In the genomic region with DNA sequence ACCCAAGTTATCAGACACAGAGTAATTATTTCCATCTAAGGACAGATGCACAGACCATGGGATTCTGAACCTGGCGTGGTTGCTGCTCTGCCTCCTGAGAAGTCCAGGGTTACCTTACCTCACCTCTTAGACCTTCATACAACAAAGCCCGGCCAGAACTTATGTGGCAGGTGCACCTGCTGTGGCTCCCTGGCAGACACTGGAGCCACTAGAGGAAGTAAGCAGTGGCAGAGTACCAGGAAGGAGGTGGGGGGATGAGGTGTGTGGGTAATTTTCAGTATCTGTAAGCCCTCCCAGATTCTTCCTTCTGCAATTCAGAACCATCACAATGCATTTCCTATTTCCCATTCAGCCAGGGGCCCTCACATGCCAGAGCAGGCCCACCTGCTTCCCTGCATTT, we compare ENCODE assay signal across 10 cellular contexts.
DNase-seq lines count a peak whose midpoint lies in the region; ATAC-seq and TF ChIP-seq lines count a peak whose summit lies in the region.
"Had no signal": no experiment of that assay in that cellular context is flagged by ENCODE, and none has a peak within 500 bp of the region (broad histone marks: within the 10 kb centered on the region; RNA-seq: fewer than 3 reads in every experiment).

No MANE protein-coding gene starts in this region.

- in situ Hi-C loops in ACHN (cut with HindIII; ENCODE audit: low pct_ligation_motif_present, low pct_unique_long_range_greater_than_20kb, low sequenced_read_pairs): no loop called here

- no peaks in the 10 kb centered on the region for H3K79me2 ChIP-seq in OCI-LY3 (ENCODE audit: low read length)

- no peaks in the 10 kb centered on the region for H3K27me3 Mint-ChIP-seq in stimulated activated naive CD8-positive, alpha-beta T cell treated with anti-CD3 and anti-CD28 coated beads, Interleukin-15, amount 100 ng/mL, for 72 hours

- no peak overlapping the region for H3K4me3 ChIP-seq in OCI-LY3 (ENCODE audit: low read length)
- peak overlapping the region; percentile 3 for H3K4me3 ChIP-seq in effector memory CD4-positive, alpha-beta T cell (ENCODE audit: insufficient read depth, low read depth, low read length, poor library complexity, severe bottlenecking)
- H3K4me3 ChIP-seq: BLaER1 had no signal

- peaks cover 42% of the 10 kb centered on the region for H3K4me1 Mint-ChIP-seq in stimulated activated naive CD8-positive, alpha-beta T cell treated with anti-CD3 and anti-CD28 coated beads, Interleukin-15, amount 100 ng/mL, for 72 hours

- peaks cover 27% of the 10 kb centered on the region for H3K4me1 ChIP-seq in OCI-LY3 (ENCODE audit: low read length)
- peaks cover 26% of the 10 kb centered on the region for H3K4me1 ChIP-seq in effector memory CD4-positive, alpha-beta T cell (ENCODE audit: control insufficient read depth, insufficient read depth, low read length, poor library complexity, severe bottlenecking)

- ATAC-seq in stimulated activated naive CD8-positive, alpha-beta T cell treated with anti-CD3 and anti-CD28 coated beads, Interleukin-15, amount 100 ng/mL, for 72 hours: no peak
- no peak for ATAC-seq in HG03039 (IDR thresholded peaks at IDR 0.05; ENCODE audit: unreplicated experiment)
- no peak for ATAC-seq in HG03108 (IDR thresholded peaks at IDR 0.05; ENCODE audit: unreplicated experiment)

- peak overlapping the region; percentile 80 to 88 for H3K4me3 Mint-ChIP-seq in stimulated activated naive CD8-positive, alpha-beta T cell treated with anti-CD3 and anti-CD28 coated beads, Interleukin-15, amount 100 ng/mL, for 72 hours

- peak; percentile 3 for DNase-seq in activated effector memory CD4-positive, alpha-beta T cell treated with Interleukin-2 at 50 U/mL for 16 hours
- DNase-seq in activated effector memory CD4-positive, alpha-beta T cell treated with anti-CD3 and anti-CD28 coated beads, Interleukin-2, amount 50 U/mL, for 16 hours: no peak
- DNase-seq in effector memory CD4-positive, alpha-beta T cell: no peak
- no peak for DNase-seq in stimulated activated naive CD8-positive, alpha-beta T cell treated with anti-CD3 and anti-CD28 coated beads, Interleukin-15, amount 100 ng/mL, for 72 hours
- DNase-seq in ACHN: no peak
- DNase-seq: NCI-H1436 had no signal

- peak overlapping the region; percentile 42 to 67 for H3K27ac Mint-ChIP-seq in stimulated activated naive CD8-positive, alpha-beta T cell treated with anti-CD3 and anti-CD28 coated beads, Interleukin-15, amount 100 ng/mL, for 72 hours

- H2AFZ ChIP-seq in OCI-LY3 (ENCODE audit: low read depth, low read length): no peak overlapping the region

- no peaks in the 10 kb centered on the region for H3K9me3 Mint-ChIP-seq in stimulated activated naive CD8-positive, alpha-beta T cell treated with anti-CD3 and anti-CD28 coated beads, Interleukin-15, amount 100 ng/mL, for 72 hours

- no peak for TF ChIP-seq CTCF in OCI-LY3 (IDR thresholded peaks at IDR 0.05; ENCODE audit: low read depth, low read length)

- no peaks in the 10 kb centered on the region for H3K9me3 ChIP-seq in OCI-LY3 (ENCODE audit: insufficient read depth, low read length)
- no peaks in the 10 kb centered on the region for H3K9me3 ChIP-seq in effector memory CD4-positive, alpha-beta T cell (ENCODE audit: control insufficient read depth, low read length)
- H3K9me3 ChIP-seq: BLaER1 had no signal

- no peaks in the 10 kb centered on the region for H3K27me3 ChIP-seq in OCI-LY3 (ENCODE audit: low read depth, low read length)
- H3K27me3 ChIP-seq in effector memory CD4-positive, alpha-beta T cell (replicated peaks; ENCODE audit: control insufficient read depth, insufficient read depth, low read length, poor library complexity, severe bottlenecking): no peaks in the 10 kb centered on the region

- H3K9ac ChIP-seq in OCI-LY3 (ENCODE audit: low read length): no peak overlapping the region
- H3K9ac ChIP-seq: BLaER1 had no signal

- H3K27ac ChIP-seq in OCI-LY3 (ENCODE audit: low read length): no peak overlapping the region
- peak overlapping the region; percentile 80 for H3K27ac ChIP-seq in effector memory CD4-positive, alpha-beta T cell (ENCODE audit: insufficient read depth, low read length, poor library complexity, severe bottlenecking)
- H3K27ac ChIP-seq: BLaER1 had no signal

- H4K20me1 ChIP-seq in OCI-LY3 (ENCODE audit: insufficient read depth, low read length): no peaks in the 10 kb centered on the region

- no peaks in the 10 kb centered on the region for H3K36me3 ChIP-seq in OCI-LY3 (replicated peaks; ENCODE audit: low read depth, low read length)
- H3K36me3 ChIP-seq in effector memory CD4-positive, alpha-beta T cell (ENCODE audit: control insufficient read depth, insufficient read depth, low read length): no peaks in the 10 kb centered on the region
- H3K36me3 ChIP-seq: BLaER1 had no signal

- H3K4me2 ChIP-seq in OCI-LY3 (ENCODE audit: low read length): peak overlapping the region; percentile 10; the same call in 1 of the 2 replicates
- H3K4me2 ChIP-seq: BLaER1 had no signal
